Comparison of ENCODE assay signal across 14 cellular contexts in genomic region chr14:55624913-55625312, GRCh38. TPM values are rescaled to one million over a fixed set of nuclear protein-coding genes. Genes with fewer than 3 reads are reported as not detected.
A peak's percentile ranks its signal among the peaks of the same experiment; 100 is the strongest.
DNase-seq lines count a peak whose midpoint lies in the region; ATAC-seq and TF ChIP-seq lines count a peak whose summit lies in the region.
"Had no signal": no experiment of that assay in that cellular context is flagged by ENCODE, and none has a peak within 500 bp of the region (broad histone marks: within the 10 kb centered on the region; RNA-seq: fewer than 3 reads in every experiment).

No MANE protein-coding gene starts in this region.

- H3K27me3 ChIP-seq in GM23248 (replicated peaks; ENCODE audit: insufficient read depth) (no peaks in the 10 kb centered on the region), upper lobe of right lung (no peaks in the 10 kb centered on the region)
- H3K27me3 ChIP-seq: BE2C, MG63 had no signal

- no peaks in the 10 kb centered on the region for H3K27me3 Mint-ChIP-seq in activated CD8-positive, alpha-beta memory T cell treated with anti-CD3 and anti-CD28 coated beads, Interleukin-2, amount 10 ng/mL, durations not matched to agents 7 days and 5 days
- H3K27me3 Mint-ChIP-seq: CD4-positive, alpha-beta T cell had no signal

- no peak overlapping the region for H3K9ac ChIP-seq in GM23248

- H3K79me2 ChIP-seq in GM23248 (ENCODE audit: insufficient read depth), result peaks cover 35% of the 10 kb centered on the region

- H3K9me3 ChIP-seq in GM23248 (ENCODE audit: low read depth) (no peaks in the 10 kb centered on the region), mesodermal cell (ENCODE audit: control insufficient read depth, low read length) (peaks cover 7% of the 10 kb centered on the region), upper lobe of right lung (no peaks in the 10 kb centered on the region)
- H3K9me3 ChIP-seq: BE2C, MG63 had no signal

- WGBS in GM23248 (ENCODE audit: low coverage in 1 of 2, low lambda C conversion rate in 2 of 2, missing lambda C conversion rate in 2 of 2), 2 experiments, result 93 to 95% methylated on average over 4 of the region's 4 CpGs
- WGBS in mesodermal cell (ENCODE audit: insufficient coverage in 2 of 2), 2 experiments, result 89 to 90% methylated on average over 4 of the region's 4 CpGs

- H3K4me2 ChIP-seq in GM23248 (ENCODE audit: unreplicated experiment), result no peak overlapping the region
- H3K4me2 ChIP-seq: PC-9 had no signal

- H2AFZ ChIP-seq in GM23248, result no peak overlapping the region
- H2AFZ ChIP-seq: PC-9 had no signal

- H3K4me3 Mint-ChIP-seq in activated CD8-positive, alpha-beta memory T cell treated with anti-CD3 and anti-CD28 coated beads, Interleukin-2, amount 10 ng/mL, durations not matched to agents 7 days and 5 days, result no peak overlapping the region
- H3K4me3 Mint-ChIP-seq: CD4-positive, alpha-beta T cell had no signal

- no peaks in the 10 kb centered on the region; the same call in 1 of the 2 replicates for H3F3A ChIP-seq in GM23248 (ENCODE audit: insufficient read depth)

- no peak overlapping the region for H3K4me3 ChIP-seq in GM23248
- no peak overlapping the region for H3K4me3 ChIP-seq in mesodermal cell (ENCODE audit: extremely low read depth, insufficient read depth, low read length, poor library complexity, severe bottlenecking)
- no peak overlapping the region for H3K4me3 ChIP-seq in upper lobe of right lung
- H3K4me3 ChIP-seq: MG63, PC-9 had no signal

- CTCF ChIA-PET in activated CD8-positive, alpha-beta memory T cell treated with anti-CD3 and anti-CD28 coated beads, Interleukin-2, amount 10 ng/mL, durations not matched to agents 7 days and 5 days (lab: Charles Lee), result interaction anchor here (1.3 kb wide), 1 partner anchor 8 kb away, joined by 4 read pairs; no protein-coding TSS in a partner anchor

- H3K27ac ChIP-seq in GM23248 (no peak overlapping the region), mesodermal cell (ENCODE audit: low read depth, low read length, severe bottlenecking) (peak overlapping the region; percentile 26), upper lobe of right lung (no peak overlapping the region)
- H3K27ac ChIP-seq: PC-9 had no signal

- no peak overlapping the region for H3K27ac Mint-ChIP-seq in activated CD8-positive, alpha-beta memory T cell treated with anti-CD3 and anti-CD28 coated beads, Interleukin-2, amount 10 ng/mL, durations not matched to agents 7 days and 5 days
- H3K27ac Mint-ChIP-seq: CD4-positive, alpha-beta T cell had no signal

- no peaks in the 10 kb centered on the region for H3K9me2 ChIP-seq in GM23248 (ENCODE audit: insufficient read depth)

- in situ Hi-C loops in GM23248 (cut with MboI), result loop anchor here (25.0 kb wide), 1 partner anchor 188 kb away; the partner anchor contains the start of gene TBPL2

- peaks cover 56% of the 10 kb centered on the region for H3K36me3 Mint-ChIP-seq in activated CD8-positive, alpha-beta memory T cell treated with anti-CD3 and anti-CD28 coated beads, Interleukin-2, amount 10 ng/mL, durations not matched to agents 7 days and 5 days

- H3K4me1 ChIP-seq in GM23248 (ENCODE audit: insufficient read depth) (peaks cover 4% of the 10 kb centered on the region; the same call in 1 of the 2 replicates), mesodermal cell (ENCODE audit: control insufficient read depth, insufficient read depth, low read length, poor library complexity, severe bottlenecking) (peaks cover 3% of the 10 kb centered on the region), upper lobe of right lung (no peaks in the 10 kb centered on the region)
- H3K4me1 ChIP-seq: BE2C had no signal

- TF ChIP-seq CTCF in upper lobe of right lung (IDR thresholded peaks at IDR 0.05), result no peak

- intact Hi-C loops in upper lobe of right lung (cut with DNase I), result no loop called here

- peak; percentile 15 for ATAC-seq in upper lobe of right lung
- ATAC-seq in activated CD8-positive, alpha-beta memory T cell treated with anti-CD3 and anti-CD28 coated beads, Interleukin-2, amount 10 ng/mL, durations not matched to agents 7 days and 5 days, result no peak

- peaks cover 5% of the 10 kb centered on the region for H3K4me1 Mint-ChIP-seq in activated CD8-positive, alpha-beta memory T cell treated with anti-CD3 and anti-CD28 coated beads, Interleukin-2, amount 10 ng/mL, durations not matched to agents 7 days and 5 days

- DNase-seq in GM23248, result peak; percentile 26
- peak; percentile 25 for DNase-seq in astrocyte of the hippocampus (ENCODE audit: low read depth, low spot score)
- DNase-seq in upper lobe of right lung, result no peak
- DNase-seq in kidney glomerular epithelial cell (lab: John Stamatoyannopoulos, UW), result no peak
- DNase-seq in activated CD8-positive, alpha-beta memory T cell treated with anti-CD3 and anti-CD28 coated beads, Interleukin-2, amount 10 ng/mL, durations not matched to agents 7 days and 5 days, result no peak
- DNase-seq in NK-92 (lab: John Stamatoyannopoulos, UW; ENCODE audit: unreplicated experiment), result no peak
- DNase-seq: BE2C; CD4-positive, alpha-beta T cell; MG63; NCI-H1092 treated with DMSO at 0.1 percent for 48 hours; NCI-H510A treated with DMSO at 0.1 percent for 48 hours; NCI-H82; PC-9 had no signal

- H3K36me3 ChIP-seq in GM23248 (ENCODE audit: low read depth) (peaks cover 46% of the 10 kb centered on the region), mesodermal cell (ENCODE audit: control insufficient read depth, insufficient read depth, low read length) (peaks cover 72% of the 10 kb centered on the region), upper lobe of right lung (peaks cover 61% of the 10 kb centered on the region)

- H3K9me3 Mint-ChIP-seq in activated CD8-positive, alpha-beta memory T cell treated with anti-CD3 and anti-CD28 coated beads, Interleukin-2, amount 10 ng/mL, durations not matched to agents 7 days and 5 days (ENCODE audit: low read depth), result peaks cover 7% of the 10 kb centered on the region

- no peaks in the 10 kb centered on the region for H4K20me1 ChIP-seq in GM23248 (ENCODE audit: insufficient read depth)

RNA-seq across cellular contexts. Expression of gene KTN1, which starts 44.9 kb away (rescaled TPM):
- 116 and 119 TPM in 2 replicates for total RNA-seq in GM23248 (2014; rRNA removed; shearing (Covaris generic))
- polyA plus RNA-seq in GM23248 (2016; fragmentation: Nextera tagmentation; extraction: Ambion mirVana), result 204 and 225 TPM in 2 replicates
- 148 TPM for polyA plus RNA-seq in mesodermal cell (2013, experiment 1 of 2)
- 189 TPM for polyA plus RNA-seq in mesodermal cell (2013, experiment 2 of 2)
- 179 TPM for total RNA-seq in upper lobe of right lung
- total RNA-seq in activated CD8-positive, alpha-beta memory T cell treated with anti-CD3 and anti-CD28 coated beads, Interleukin-2, amount 10 ng/mL, durations not matched to agents 7 days and 5 days, result 10 to 100 TPM; 85.1 to 92.3 TPM

Comparison
In these comparisons a context has a peak if more than half of its experiments do, and no peak if none do; other contexts are left out.
1. DNase-seq: peak in GM23248 (single experiment) and astrocyte of the hippocampus (single experiment); none in upper lobe of right lung (single experiment), kidney glomerular epithelial cell (single experiment), activated CD8-positive, alpha-beta memory T cell treated with anti-CD3 and anti-CD28 coated beads, Interleukin-2, amount 10 ng/mL, durations not matched to agents 7 days and 5 days (single experiment) and NK-92 (single experiment).